ENCODE assay signal across 24 cellular contexts in genomic region chr5:1222621-1223277, GRCh38. TPM values are rescaled to one million over a fixed set of nuclear protein-coding genes. Genes with fewer than 3 reads are reported as not detected.
DNase-seq lines count a peak whose midpoint lies in the region; ATAC-seq and TF ChIP-seq lines count a peak whose summit lies in the region.
"Had no signal": no experiment of that assay in that cellular context is flagged by ENCODE, and none has a peak within 500 bp of the region (broad histone marks: within the 10 kb centered on the region; RNA-seq: fewer than 3 reads in every experiment).

No MANE protein-coding gene starts in this region.

- H3K4me3 ChIP-seq in right cardiac atrium (ENCODE audit: low read length), result no peak overlapping the region
- no peak overlapping the region for H3K4me3 ChIP-seq in left ventricle myocardium inferior
- H3K4me3 ChIP-seq in mesenchymal stem cell (ENCODE audit: insufficient read depth in 1 of 2, low read depth in 1 of 2, low read length in 2 of 2), result no peak overlapping the region
- H3K4me3 ChIP-seq in trophoblast cell (ENCODE audit: low read depth, low read length), result peak overlapping the region; percentile 42
- H3K4me3 ChIP-seq: A549, BLaER1 had no signal

- H3K23ac ChIP-seq in mesenchymal stem cell (ENCODE audit: low read length in 2 of 2), result no peak overlapping the region
- no peak overlapping the region for H3K23ac ChIP-seq in trophoblast cell (ENCODE audit: low read length)

- H4K12ac ChIP-seq in trophoblast cell (ENCODE audit: low read depth, low read length), result no peak overlapping the region

- H3K14ac ChIP-seq in mesenchymal stem cell (ENCODE audit: low read length in 2 of 2), result no peak overlapping the region
- H3K14ac ChIP-seq in trophoblast cell (ENCODE audit: low read length), result no peak overlapping the region

- H2BK5ac ChIP-seq in mesenchymal stem cell (ENCODE audit: low read depth, low read length, poor library complexity, severe bottlenecking) (no peak overlapping the region), trophoblast cell (ENCODE audit: low read depth, low read length, poor library complexity) (no peak overlapping the region)

- H2BK15ac ChIP-seq in mesenchymal stem cell (ENCODE audit: low read depth, poor library complexity, severe bottlenecking), result no peak overlapping the region

- no peaks in the 10 kb centered on the region for H3K79me2 ChIP-seq in trophoblast cell (ENCODE audit: control insufficient read depth, insufficient read depth, low read length, poor library complexity)

- H3K4me1 ChIP-seq in right cardiac atrium (ENCODE audit: control insufficient read depth, insufficient read depth, low read length) (no peaks in the 10 kb centered on the region), left ventricle myocardium inferior (no peaks in the 10 kb centered on the region), mesenchymal stem cell (ENCODE audit: control insufficient read depth, insufficient read depth, low read depth, low read length) (no peaks in the 10 kb centered on the region), trophoblast cell (ENCODE audit: control insufficient read depth in 1 of 2, insufficient read depth in 2 of 2, low read length in 2 of 2) (no peaks in the 10 kb centered on the region)
- H3K4me1 ChIP-seq: A549, BE2C had no signal

- H3K4me2 ChIP-seq in mesenchymal stem cell (ENCODE audit: low read length, poor library complexity, severe bottlenecking), result no peak overlapping the region
- H3K4me2 ChIP-seq in trophoblast cell (ENCODE audit: low read length), result no peak overlapping the region
- H3K4me2 ChIP-seq: A549, BLaER1 had no signal

- no peak overlapping the region for H3K27ac ChIP-seq in right cardiac atrium (ENCODE audit: low read length)
- H3K27ac ChIP-seq in left ventricle myocardium inferior (replicated peaks), result no peak overlapping the region
- no peak overlapping the region for H3K27ac ChIP-seq in mesenchymal stem cell (ENCODE audit: low read length, poor library complexity, severe bottlenecking)
- H3K27ac ChIP-seq in trophoblast cell (ENCODE audit: low read depth, low read length), result no peak overlapping the region
- H3K27ac ChIP-seq: 22Rv1, A549, BLaER1 had no signal

- no peak for TF ChIP-seq CTCF in left ventricle myocardium inferior (IDR thresholded peaks at IDR 0.05; ENCODE audit: borderline replicate concordance)

- no peak overlapping the region for H4K8ac ChIP-seq in mesenchymal stem cell (ENCODE audit: low read length)
- no peak overlapping the region for H4K8ac ChIP-seq in trophoblast cell (ENCODE audit: low read depth, low read length)

- no peaks in the 10 kb centered on the region for H3K79me1 ChIP-seq in mesenchymal stem cell (replicated peaks; ENCODE audit: low read length, poor library complexity, severe bottlenecking)
- H3K79me1 ChIP-seq in trophoblast cell (ENCODE audit: low read length), result no peaks in the 10 kb centered on the region

- H3K9ac ChIP-seq in mesenchymal stem cell (ENCODE audit: low read length) (no peak overlapping the region), trophoblast cell (ENCODE audit: low read length) (no peak overlapping the region)
- H3K9ac ChIP-seq: BLaER1 had no signal

- H2BK120ac ChIP-seq in mesenchymal stem cell (ENCODE audit: low read depth, low read length) (no peak overlapping the region), trophoblast cell (ENCODE audit: insufficient read depth, low read length, poor library complexity) (no peak overlapping the region)

- DNase-seq in right cardiac atrium (peak in 2 of 3 donors; percentile 17 to 36), left ventricle myocardium inferior (no peak), mesenchymal stem cell (no peak), trophoblast cell (no peak), NCI-H1105 (lab: John Stamatoyannopoulos, UW) (no peak)
- no peak for DNase-seq in activated naive CD4-positive, alpha-beta T cell treated with anti-CD3 and anti-CD28 coated beads, Interleukin-2, amount 50 U/mL, for 16 hours
- DNase-seq: BE2C; C1 segment of cervical spinal cord; CD4-positive, alpha-beta memory T cell; CD4-positive, CD25-positive, alpha-beta regulatory T cell; CD8-positive, alpha-beta memory T cell; COR-L47; DMS 273 treated with DMSO at 0.1 percent for 48 hours; DMS153; DMS53; DMS79 treated with DMSO at 0.1 percent for 48 hours; GF-D8 had no signal

- H3K9me3 ChIP-seq in right cardiac atrium (ENCODE audit: control insufficient read depth, low read length) (no peaks in the 10 kb centered on the region), left ventricle myocardium inferior (replicated peaks) (no peaks in the 10 kb centered on the region), mesenchymal stem cell (ENCODE audit: control insufficient read depth, low read length) (no peaks in the 10 kb centered on the region), trophoblast cell (ENCODE audit: insufficient read depth, low read depth, low read length) (peaks cover 9% of the 10 kb centered on the region)
- H3K9me3 ChIP-seq: A549, BE2C, BLaER1 had no signal

- intact Hi-C loops in right cardiac atrium (cut with DNase I) (no loop called here), left ventricle myocardium inferior (cut with micrococcal nuclease) (no loop called here)

- H3K4ac ChIP-seq in mesenchymal stem cell (ENCODE audit: low read depth in 1 of 2, low read length in 2 of 2), result no peak overlapping the region
- no peak overlapping the region for H3K4ac ChIP-seq in trophoblast cell (ENCODE audit: low read depth, low read length)

- H3K27me3 ChIP-seq in right cardiac atrium (ENCODE audit: control insufficient read depth, insufficient read depth), result no peaks in the 10 kb centered on the region
- H3K27me3 ChIP-seq in left ventricle myocardium inferior (ENCODE audit: low read depth), result peaks cover 56% of the 10 kb centered on the region
- peaks cover 0 to 52% of the 10 kb centered on the region in 2 experiments for H3K27me3 ChIP-seq in mesenchymal stem cell (ENCODE audit: control insufficient read depth in 1 of 2, insufficient read depth in 1 of 2, low read length in 2 of 2)
- no peaks in the 10 kb centered on the region for H3K27me3 ChIP-seq in trophoblast cell (ENCODE audit: insufficient read depth, low read length)
- H3K27me3 ChIP-seq: BE2C, BLaER1 had no signal

- H3K18ac ChIP-seq in mesenchymal stem cell (ENCODE audit: low read depth in 1 of 2, low read length in 2 of 2), result no peak overlapping the region
- H3K18ac ChIP-seq in trophoblast cell (ENCODE audit: low read length), result no peak overlapping the region

- H4K91ac ChIP-seq in mesenchymal stem cell (ENCODE audit: low read length) (peak overlapping the region; percentile 15), trophoblast cell (ENCODE audit: low read depth, low read length) (no peak overlapping the region)

- WGBS in right cardiac atrium, result 85% methylated on average over 27 of the region's 27 CpGs
- 91% methylated on average over 27 of the region's 27 CpGs for WGBS in mesenchymal stem cell
- WGBS in trophoblast cell (ENCODE audit: extremely low coverage, insufficient coverage, insufficient read length), result no CpG with 5 or more reads among the region's 27 CpGs

- H3K36me3 ChIP-seq in left ventricle myocardium inferior (no peaks in the 10 kb centered on the region), mesenchymal stem cell (ENCODE audit: control insufficient read depth in 1 of 2, insufficient read depth in 2 of 2, low read depth in 1 of 2, low read length in 2 of 2) (no peaks in the 10 kb centered on the region), trophoblast cell (ENCODE audit: control insufficient read depth in 1 of 2, insufficient read depth in 2 of 2, low read length in 2 of 2) (no peaks in the 10 kb centered on the region)
- H3K36me3 ChIP-seq: BE2C, BLaER1 had no signal

- no peak overlapping the region for H2AFZ ChIP-seq in mesenchymal stem cell (ENCODE audit: low read depth, low read length)
- H2AFZ ChIP-seq in trophoblast cell (ENCODE audit: insufficient read depth, low read length, poor library complexity), result no peak overlapping the region

- ATAC-seq in right cardiac atrium (no peak), HG02884 (IDR thresholded peaks at IDR 0.05; ENCODE audit: unreplicated experiment) (no peak)
- ATAC-seq: A549 had no signal

- H2AK5ac ChIP-seq in mesenchymal stem cell (ENCODE audit: low read length, severe bottlenecking), result no peak overlapping the region
- H2AK5ac ChIP-seq in trophoblast cell (ENCODE audit: low read length), result no peak overlapping the region

- H2BK12ac ChIP-seq in mesenchymal stem cell (ENCODE audit: low read length in 2 of 2) (no peak overlapping the region), trophoblast cell (ENCODE audit: low read length) (no peak overlapping the region)

RNA-seq across cellular contexts. Expression of gene SLC6A18, which starts 2.4 kb away (rescaled TPM):
- not detected for total RNA-seq in right cardiac atrium
- not detected for polyA plus RNA-seq in right cardiac atrium
- not detected for total RNA-seq in left ventricle myocardium inferior
- polyA plus RNA-seq in mesenchymal stem cell (2013, experiment 1 of 2), result not detected
- not detected for polyA plus RNA-seq in mesenchymal stem cell (2013, experiment 2 of 2)
- polyA plus RNA-seq in trophoblast cell (2013), result not detected in 2 replicates
- total RNA-seq: A172; CD4-positive, alpha-beta memory T cell; CD4-positive, CD25-positive, alpha-beta regulatory T cell; CD8-positive, alpha-beta memory T cell had no signal
- polyA plus RNA-seq: A549; AG04450; CD14-positive monocyte; CD4-positive, alpha-beta memory T cell; CD4-positive, CD25-positive, alpha-beta regulatory T cell; CD8-positive, alpha-beta memory T cell had no signal

RNA-seq across cellular contexts. Expression of gene SLC6A19, which starts 21.4 kb away (rescaled TPM):
- total RNA-seq in right cardiac atrium (not detected), left ventricle myocardium inferior (not detected)
- polyA plus RNA-seq in right cardiac atrium, result not detected
- not detected for polyA plus RNA-seq in mesenchymal stem cell (2013, experiment 1 of 2)
- not detected for polyA plus RNA-seq in mesenchymal stem cell (2013, experiment 2 of 2)
- polyA plus RNA-seq in trophoblast cell (2013), result 0.19 and 0.21 TPM in 2 replicates
- total RNA-seq: A172; CD4-positive, alpha-beta memory T cell; CD4-positive, CD25-positive, alpha-beta regulatory T cell; CD8-positive, alpha-beta memory T cell had no signal
- polyA plus RNA-seq: AG04450; CD14-positive monocyte; CD4-positive, alpha-beta memory T cell; CD4-positive, CD25-positive, alpha-beta regulatory T cell; CD8-positive, alpha-beta memory T cell had no signal

Comparison
In these comparisons a context has a peak if more than half of its experiments do, and no peak if none do; other contexts are left out.
1. DNase-seq: peak in right cardiac atrium (2 of 3); none in left ventricle myocardium inferior (single experiment), mesenchymal stem cell (single experiment), trophoblast cell (0 of 2), activated naive CD4-positive, alpha-beta T cell treated with anti-CD3 and anti-CD28 coated beads, Interleukin-2, amount 50 U/mL, for 16 hours (single experiment) and NCI-H1105 (single experiment).